ENCODE assay signal across 8 cellular contexts in the genomic region with DNA sequence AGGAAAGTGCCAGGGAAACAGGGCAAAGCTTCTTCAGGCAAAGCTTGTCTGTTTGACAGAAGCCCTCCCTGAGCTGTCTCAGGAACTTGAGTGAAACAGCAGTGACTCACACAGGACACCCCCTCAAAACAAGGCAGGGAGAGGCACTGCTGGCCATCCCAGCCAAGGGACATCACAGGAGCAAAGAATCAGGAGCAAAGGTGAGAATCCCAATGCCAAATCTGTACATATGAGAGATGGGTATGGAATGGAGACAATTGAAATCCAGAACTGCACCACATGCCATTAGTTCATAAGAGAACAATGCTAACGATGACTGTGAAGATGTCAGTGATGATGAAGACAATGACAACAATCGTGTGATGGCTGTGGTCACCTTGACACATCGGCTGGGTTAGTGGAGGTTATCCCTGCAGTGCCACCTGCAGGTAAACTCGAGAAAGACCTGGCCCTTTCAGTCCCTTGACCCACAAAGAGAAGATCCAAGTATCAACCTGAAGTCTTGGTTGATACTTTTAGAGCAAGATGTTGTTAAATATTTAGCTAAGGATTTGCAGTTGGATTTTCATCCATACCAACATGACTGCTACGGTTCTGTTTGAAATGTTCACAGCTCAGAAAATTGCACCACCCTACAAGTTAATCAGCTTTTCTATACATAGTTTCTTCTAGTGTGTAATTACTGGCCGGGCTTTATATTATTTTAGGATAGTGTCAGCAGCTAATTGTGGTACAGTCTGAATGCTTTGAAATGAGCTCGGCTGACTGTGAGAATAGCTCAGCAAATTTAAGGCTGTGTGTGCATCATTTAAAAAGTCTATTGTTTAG. TPM values are rescaled to one million over a fixed set of nuclear protein-coding genes. Genes with fewer than 3 reads are reported as not detected.
DNase-seq lines count a peak whose midpoint lies in the region; ATAC-seq and TF ChIP-seq lines count a peak whose summit lies in the region.

No MANE protein-coding gene starts in this region.

- H3K9ac ChIP-seq in parathyroid adenoma = no peak overlapping the region

- intact Hi-C loops in Right ventricle myocardium inferior (cut with DNase I) (loop anchor here (5.0 kb wide), 1 partner anchor 54 kb away; no protein-coding TSS in a partner anchor), adrenal gland (cut with DNase I) (no loop called here)

- peak in 1 of 2 donors; percentile 22 for DNase-seq in cardiac muscle cell (ENCODE audit: low read depth in 1 of 2, low spot score in 1 of 2)
- DNase-seq in Right ventricle myocardium inferior (ENCODE audit: missing footprints) = no peak
- peak in 1 of 7 donors; percentile 15 for DNase-seq in adrenal gland
- DNase-seq in HPDE6-E6E7 (ENCODE audit: extremely low spot score) = no peak
- no peak for DNase-seq in OCI-M2 (lab: John Stamatoyannopoulos, UW; ENCODE audit: unreplicated experiment)

- H3K4me2 ChIP-seq in parathyroid adenoma (ENCODE audit: low read length) = no peak overlapping the region

- ATAC-seq in Right ventricle myocardium inferior = no peak
- ATAC-seq in HG03342 (IDR thresholded peaks at IDR 0.05; ENCODE audit: unreplicated experiment) = peak; percentile 80
- ATAC-seq in HG02938 (IDR thresholded peaks at IDR 0.05; ENCODE audit: unreplicated experiment) = no peak

- 48 to 66% (median 53%) methylated on average over 7 of the region's 7 CpGs for WGBS in adrenal gland, 4 donors

- H3K36me3 ChIP-seq in cardiac muscle cell = no peaks in the 10 kb centered on the region
- H3K36me3 ChIP-seq in adrenal gland (replicated peaks in 1 of 2) = no peaks in the 10 kb centered on the region
- H3K36me3 ChIP-seq in parathyroid adenoma (ENCODE audit: control insufficient read depth, insufficient read depth, low read length) = no peaks in the 10 kb centered on the region

- no peaks in the 10 kb centered on the region for H3K9me3 ChIP-seq in cardiac muscle cell (ENCODE audit: low read depth)
- no peaks in the 10 kb centered on the region for H3K9me3 ChIP-seq in adrenal gland (replicated peaks in 1 of 3)
- no peaks in the 10 kb centered on the region for H3K9me3 ChIP-seq in parathyroid adenoma (ENCODE audit: control insufficient read depth, low read length)

- no peaks in the 10 kb centered on the region for H3K79me2 ChIP-seq in parathyroid adenoma

- H2AFZ ChIP-seq in parathyroid adenoma = no peak overlapping the region

- no peaks in the 10 kb centered on the region for H3K4me1 ChIP-seq in cardiac muscle cell (ENCODE audit: low read depth)
- H3K4me1 ChIP-seq in adrenal gland (replicated peaks in 1 of 2) = no peaks in the 10 kb centered on the region
- H3K4me1 ChIP-seq in parathyroid adenoma = no peaks in the 10 kb centered on the region

- no peak for TF ChIP-seq POLR2A in adrenal gland (IDR thresholded peaks at IDR 0.05)

- H3K4me3 ChIP-seq in cardiac muscle cell = no peak overlapping the region
- no peak overlapping the region for H3K4me3 ChIP-seq in adrenal gland
- no peak overlapping the region for H3K4me3 ChIP-seq in parathyroid adenoma (ENCODE audit: low read depth, low read length)

- H3K27ac ChIP-seq in cardiac muscle cell = no peak overlapping the region
- no peak overlapping the region for H3K27ac ChIP-seq in adrenal gland
- H3K27ac ChIP-seq in parathyroid adenoma = no peak overlapping the region

- TF ChIP-seq CTCF in cardiac muscle cell (IDR thresholded peaks at IDR 0.05; ENCODE audit: low read depth, low read length) = peak; percentile 48
- TF ChIP-seq CTCF in adrenal gland (IDR thresholded peaks at IDR 0.05) = peak in 5 of 6 experiments; percentile 18 to 37 (median 30)
- TF ChIP-seq CTCF in parathyroid adenoma (IDR thresholded peaks at IDR 0.05) = peak; percentile 54

- no peaks in the 10 kb centered on the region for H3K27me3 ChIP-seq in cardiac muscle cell
- H3K27me3 ChIP-seq in adrenal gland = no peaks in the 10 kb centered on the region
- H3K27me3 ChIP-seq in parathyroid adenoma (ENCODE audit: control insufficient read depth, insufficient read depth, low read length) = no peaks in the 10 kb centered on the region

RNA-seq across cellular contexts. Expression of gene IPO5, which starts 42.0 kb away (rescaled TPM):
- 89.7 and 119 TPM in 2 replicates for total RNA-seq in cardiac muscle cell
- polyA plus RNA-seq in cardiac muscle cell = 55.5 and 88.8 TPM in 2 replicates
- 94.0 TPM for total RNA-seq in Right ventricle myocardium inferior
- 10 to 100 TPM; 56.3 to 87.2 (median 77.1) TPM for total RNA-seq in adrenal gland
- 10 to 100 TPM; 20.1 to 79.1 (median 20.4) TPM for polyA plus RNA-seq in adrenal gland
